Comparison of ENCODE assay signal across 8 cellular contexts in genomic region chr22:45863981-45864751, GRCh38.
DNase-seq lines count a peak whose midpoint lies in the region; ATAC-seq, FAIRE-seq and TF ChIP-seq lines count a peak whose summit lies in the region.

No MANE protein-coding gene starts in this region.

- ATAC-seq in HG03521 (IDR thresholded peaks at IDR 0.05; ENCODE audit: unreplicated experiment), result no peak

- peak overlapping the region in 2 of 3 donors; percentile 40 to 48 for H3K27ac Mint-ChIP-seq in IgD-negative memory B cell
- H3K27ac Mint-ChIP-seq in activated T-helper 1 cell treated with anti-CD3 and anti-CD28 coated beads, Interleukin-12 subunit alpha, Interleukin-12 subunit beta, Interleukin-2, Interleukin-4 antibody, amounts not matched to agents 30 ng/mL and 10 ng/mL and 1 ng/mL, durations not matched to agents 14 hours and 24 hours and 36 hours, result no peak overlapping the region

- FAIRE-seq in frontal cortex (lab: Jason Lieb, UNC), result no peak

- H3K27me3 Mint-ChIP-seq in IgD-negative memory B cell, result peaks cover 24% of the 10 kb centered on the region
- H3K27me3 Mint-ChIP-seq in activated T-helper 1 cell treated with anti-CD3 and anti-CD28 coated beads, Interleukin-12 subunit alpha, Interleukin-12 subunit beta, Interleukin-2, Interleukin-4 antibody, amounts not matched to agents 30 ng/mL and 10 ng/mL and 1 ng/mL, durations not matched to agents 14 hours and 24 hours and 36 hours (ENCODE audit: insufficient read depth), result peaks cover 24% of the 10 kb centered on the region

- TF ChIP-seq CTCF in Peyer's patch (IDR thresholded peaks at IDR 0.05) (peak; percentile 61 to 86 (median 67)), parathyroid adenoma (IDR thresholded peaks at IDR 0.05) (peak; percentile 81), tibial nerve (IDR thresholded peaks at IDR 0.05) (peak; percentile 59 to 84 (median 76))

- intact Hi-C loops in activated T-helper 1 cell treated with anti-CD3 and anti-CD28 coated beads, Interleukin-12 subunit alpha, Interleukin-12 subunit beta, Interleukin-2, Interleukin-4 antibody, amounts not matched to agents 30 ng/mL and 10 ng/mL and 1 ng/mL, durations not matched to agents 14 hours and 24 hours and 36 hours (cut with micrococcal nuclease), result loop anchor here (1.0 to 2.0 kb wide), 2 partner anchors 219 to 285 kb away; no protein-coding TSS in a partner anchor

- H3K4me3 Mint-ChIP-seq in IgD-negative memory B cell, result no peak overlapping the region
- H3K4me3 Mint-ChIP-seq in activated T-helper 1 cell treated with anti-CD3 and anti-CD28 coated beads, Interleukin-12 subunit alpha, Interleukin-12 subunit beta, Interleukin-2, Interleukin-4 antibody, amounts not matched to agents 30 ng/mL and 10 ng/mL and 1 ng/mL, durations not matched to agents 14 hours and 24 hours and 36 hours, result no peak overlapping the region

- H3K4me1 Mint-ChIP-seq in IgD-negative memory B cell, result peaks cover 0 to 8% (median 2%) of the 10 kb centered on the region in 3 donors
- H3K4me1 Mint-ChIP-seq in activated T-helper 1 cell treated with anti-CD3 and anti-CD28 coated beads, Interleukin-12 subunit alpha, Interleukin-12 subunit beta, Interleukin-2, Interleukin-4 antibody, amounts not matched to agents 30 ng/mL and 10 ng/mL and 1 ng/mL, durations not matched to agents 14 hours and 24 hours and 36 hours (ENCODE audit: low read depth), result peaks cover 8% of the 10 kb centered on the region

- H3K79me2 ChIP-seq in parathyroid adenoma, result no peaks in the 10 kb centered on the region

- H3K36me3 ChIP-seq in Peyer's patch, result no peaks in the 10 kb centered on the region
- no peaks in the 10 kb centered on the region for H3K36me3 ChIP-seq in parathyroid adenoma (ENCODE audit: control insufficient read depth, insufficient read depth, low read length)
- peaks cover 0 to 19% (median 0%) of the 10 kb centered on the region in 3 donors for H3K36me3 ChIP-seq in tibial nerve

- H3K4me1 ChIP-seq in Peyer's patch (peaks cover 0 to 27% (median 0%) of the 10 kb centered on the region in 4 donors), parathyroid adenoma (no peaks in the 10 kb centered on the region), tibial nerve (peaks cover 0 to 36% (median 14%) of the 10 kb centered on the region in 4 donors)

- peaks cover 0 to 5% (median 0%) of the 10 kb centered on the region in 3 donors for H3K9me3 Mint-ChIP-seq in IgD-negative memory B cell
- no peaks in the 10 kb centered on the region for H3K9me3 Mint-ChIP-seq in activated T-helper 1 cell treated with anti-CD3 and anti-CD28 coated beads, Interleukin-12 subunit alpha, Interleukin-12 subunit beta, Interleukin-2, Interleukin-4 antibody, amounts not matched to agents 30 ng/mL and 10 ng/mL and 1 ng/mL, durations not matched to agents 14 hours and 24 hours and 36 hours

- H3K36me3 Mint-ChIP-seq in IgD-negative memory B cell, result peaks cover 2% of the 10 kb centered on the region
- no peaks in the 10 kb centered on the region for H3K36me3 Mint-ChIP-seq in activated T-helper 1 cell treated with anti-CD3 and anti-CD28 coated beads, Interleukin-12 subunit alpha, Interleukin-12 subunit beta, Interleukin-2, Interleukin-4 antibody, amounts not matched to agents 30 ng/mL and 10 ng/mL and 1 ng/mL, durations not matched to agents 14 hours and 24 hours and 36 hours (ENCODE audit: low read depth)

- peaks cover 0 to 30% of the 10 kb centered on the region in 2 donors for H3K27me3 ChIP-seq in Peyer's patch
- H3K27me3 ChIP-seq in parathyroid adenoma (ENCODE audit: control insufficient read depth, insufficient read depth, low read length), result peaks cover 10% of the 10 kb centered on the region
- H3K27me3 ChIP-seq in tibial nerve, result peaks cover 0 to 41% of the 10 kb centered on the region in 2 donors

- no peak overlapping the region for H3K9ac ChIP-seq in parathyroid adenoma

- TF ChIP-seq EP300 in tibial nerve (IDR thresholded peaks at IDR 0.05), result no peak

- no peak overlapping the region for H3K27ac ChIP-seq in Peyer's patch
- H3K27ac ChIP-seq in parathyroid adenoma, result no peak overlapping the region
- no peak overlapping the region for H3K27ac ChIP-seq in tibial nerve

- no peak for TF ChIP-seq POLR2A in Peyer's patch (IDR thresholded peaks at IDR 0.05)
- TF ChIP-seq POLR2A in tibial nerve (IDR thresholded peaks at IDR 0.05), result no peak

- DNase-seq in COLO668 (lab: John Stamatoyannopoulos, UW; ENCODE audit: unreplicated experiment) (peak; percentile 78), Peyer's patch (peak; percentile 68 to 81 (median 71)), frontal cortex (ENCODE audit: low spot score in 2 of 2) (peak; percentile 69 to 73), tibial nerve (ENCODE audit: low spot score in 2 of 2) (peak; percentile 49 to 77)
- DNase-seq in activated T-helper 1 cell treated with anti-CD3 and anti-CD28 coated beads, Interleukin-12 subunit alpha, Interleukin-12 subunit beta, Interleukin-2, Interleukin-4 antibody, amounts not matched to agents 30 ng/mL and 10 ng/mL and 1 ng/mL, durations not matched to agents 14 hours and 24 hours and 36 hours (ENCODE audit: low spot score), result peak; percentile 51

- H2AFZ ChIP-seq in parathyroid adenoma, result no peak overlapping the region

- no peak overlapping the region for H3K4me2 ChIP-seq in parathyroid adenoma (ENCODE audit: low read length)

- WGBS in tibial nerve, 2 donors, result 39 to 41% methylated on average over 19 of the region's 19 CpGs

- H3K4me3 ChIP-seq in Peyer's patch (no peak overlapping the region), parathyroid adenoma (ENCODE audit: low read depth, low read length) (no peak overlapping the region), tibial nerve (no peak overlapping the region)

- H3K9me3 ChIP-seq in Peyer's patch, result no peaks in the 10 kb centered on the region
- H3K9me3 ChIP-seq in parathyroid adenoma (ENCODE audit: control insufficient read depth, low read length), result no peaks in the 10 kb centered on the region
- H3K9me3 ChIP-seq in tibial nerve, result peaks cover 0 to 22% (median 0%) of the 10 kb centered on the region in 4 donors
